ENCODE assay signal across 8 cellular contexts in the genomic region with DNA sequence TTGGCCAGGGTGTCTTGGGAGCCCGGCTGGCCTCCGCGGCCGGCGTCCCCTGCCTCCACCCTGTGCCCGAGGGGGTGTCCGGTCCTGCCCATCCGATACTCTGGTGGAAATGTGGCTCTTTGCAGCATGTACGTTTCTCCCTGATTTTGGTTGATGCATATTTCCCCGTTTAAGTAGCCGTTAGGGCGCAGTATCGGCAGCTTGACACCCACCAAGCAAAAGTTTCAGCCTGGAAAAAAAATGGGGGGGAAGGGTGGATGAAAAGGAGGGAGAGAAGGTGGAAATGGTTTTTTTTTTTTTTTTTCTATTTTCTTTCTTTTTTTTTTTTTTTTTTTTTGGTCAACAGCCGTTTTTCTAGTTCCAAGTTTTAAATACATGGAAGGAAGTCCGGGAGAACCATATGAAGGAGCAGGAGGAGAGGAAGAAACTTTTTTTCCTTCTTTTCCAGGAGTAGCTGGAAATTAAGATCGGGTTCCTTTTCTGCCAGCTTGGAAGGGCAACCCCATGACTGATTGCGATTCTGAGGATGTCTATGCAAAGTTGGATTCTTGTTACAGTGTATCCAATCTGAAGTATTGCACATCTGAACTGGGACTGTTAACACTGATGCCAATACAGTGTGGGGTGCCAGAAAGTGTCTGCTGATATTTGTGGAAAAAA. TPM values are rescaled to one million over a fixed set of nuclear protein-coding genes. Genes with fewer than 3 reads are reported as not detected.
DNase-seq lines count a peak whose midpoint lies in the region; ATAC-seq and TF ChIP-seq lines count a peak whose summit lies in the region.

No MANE protein-coding gene starts in this region.

- H3K9me3 ChIP-seq in left lung (no peaks in the 10 kb centered on the region), thymus (ENCODE audit: control insufficient read depth) (peaks cover 1% of the 10 kb centered on the region)

- peak; percentile 45 for DNase-seq in Caki2 (ENCODE audit: low read depth)
- DNase-seq in LNCaP clone FGC (ENCODE audit: low read depth) = no peak
- DNase-seq in astrocyte of the spinal cord (ENCODE audit: low read depth, low spot score) = no peak
- no peak for DNase-seq in left lung

- H3K27ac ChIP-seq in left lung (peak overlapping the region; percentile 97), thymus (ENCODE audit: low read depth) (peak overlapping the region; percentile 88)

- WGBS in thymus = 8% methylated on average over 17 of the region's 17 CpGs

- H3K36me3 ChIP-seq in left lung (no peaks in the 10 kb centered on the region), thymus (ENCODE audit: control insufficient read depth, insufficient read depth) (no peaks in the 10 kb centered on the region)

- in situ Hi-C loops in Caki2 (cut with HindIII; ENCODE audit: low pct_unique_long_range_greater_than_20kb, low sequenced_read_pairs) = no loop called here
- in situ Hi-C loops in astrocyte of the spinal cord (cut with HindIII; ENCODE audit: low sequenced_read_pairs) = no loop called here

- no peaks in the 10 kb centered on the region for H3K27me3 ChIP-seq in left lung
- H3K27me3 ChIP-seq in thymus (ENCODE audit: control insufficient read depth, insufficient read depth) = no peaks in the 10 kb centered on the region

- no peak for TF ChIP-seq CTCF in LNCaP clone FGC (IDR thresholded peaks at IDR 0.05; ENCODE audit: control insufficient read depth, extremely low read depth, insufficient read depth)
- TF ChIP-seq CTCF in astrocyte of the spinal cord (IDR thresholded peaks at IDR 0.05; ENCODE audit: low read depth, low read length) = no peak
- no peak for TF ChIP-seq CTCF in left lung (IDR thresholded peaks at IDR 0.05)

- H3K4me3 ChIP-seq in LNCaP clone FGC (ENCODE audit: low read depth, low read length) (peak overlapping the region; percentile 86), astrocyte of the spinal cord (ENCODE audit: low read depth, low read length) (peak overlapping the region; percentile 96), left lung (peak overlapping the region; percentile 87 to 90), thymus (ENCODE audit: low read length) (peak overlapping the region; percentile 90)

- ATAC-seq in left lung (no peak), GM21786 (IDR thresholded peaks at IDR 0.05; ENCODE audit: unreplicated experiment) (no peak), GM19463 (IDR thresholded peaks at IDR 0.05; ENCODE audit: unreplicated experiment) (no peak), GM21619 (IDR thresholded peaks at IDR 0.05; ENCODE audit: unreplicated experiment) (no peak)

- H3K4me1 ChIP-seq in left lung (peaks cover 22 to 52% of the 10 kb centered on the region in 2 donors), thymus (ENCODE audit: control insufficient read depth, insufficient read depth, low read length) (peaks cover 10% of the 10 kb centered on the region)

- intact Hi-C loops in left lung (cut with DNase I) = loop anchor here in 1 of 2 donors (5.0 to 10.0 kb wide), 3 partner anchors 119 to 604 kb away; no protein-coding TSS in a partner anchor

RNA-seq across cellular contexts. Expression of gene RAP2B, which starts 1.5 kb away (rescaled TPM):
- total RNA-seq in Caki2 (2014; rRNA removed; shearing (Covaris generic); ENCODE audit: low replicate concordance) = 29.6 and 34.4 TPM in 2 replicates
- 10 to 100 TPM; 22.7 to 31.8 TPM for total RNA-seq in left lung
- polyA plus RNA-seq in thymus = 12.3 TPM
